In the genomic region with DNA sequence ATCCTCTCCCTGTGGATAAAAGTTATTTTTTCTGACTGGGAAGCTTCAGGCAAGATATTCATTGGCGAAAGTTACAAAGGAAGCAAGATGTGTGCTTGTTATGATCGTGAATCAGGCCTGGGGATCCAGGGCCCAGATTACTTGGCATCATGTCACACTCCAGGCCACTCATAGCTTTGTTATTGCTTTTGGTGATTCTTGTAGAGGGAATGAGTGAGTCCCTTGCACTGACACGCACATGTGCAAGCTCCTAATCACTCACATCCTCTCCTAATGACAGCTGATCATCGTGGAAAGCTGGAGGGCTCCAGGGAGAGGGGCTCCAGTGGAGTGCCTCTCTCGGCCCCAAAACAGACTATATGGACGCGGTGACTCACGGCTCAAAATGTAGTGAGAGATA, we compare ENCODE assay signal across 12 cellular contexts.
DNase-seq lines count a peak whose midpoint lies in the region; FAIRE-seq and TF ChIP-seq lines count a peak whose summit lies in the region.
"Had no signal": no experiment of that assay in that cellular context is flagged by ENCODE, and none has a peak within 500 bp of the region (broad histone marks: within the 10 kb centered on the region; RNA-seq: fewer than 3 reads in every experiment).

No MANE protein-coding gene starts in this region.

- H4K5ac ChIP-seq in H9 (ENCODE audit: insufficient read length, low read depth, low read length): no peak overlapping the region

- peaks cover 37% of the 10 kb centered on the region for H3K4me1 ChIP-seq in SJSA1 (replicated peaks)
- no peaks in the 10 kb centered on the region for H3K4me1 ChIP-seq in H9 (ENCODE audit: insufficient read depth, low read length)

- H3K27ac Mint-ChIP-seq in H9: no peak overlapping the region
- H3K27ac Mint-ChIP-seq: CD4-positive, CD25-positive, alpha-beta regulatory T cell had no signal

- no peaks in the 10 kb centered on the region for H3K27me3 Mint-ChIP-seq in H9 (ENCODE audit: low read depth)

- H3K56ac ChIP-seq in H9 (ENCODE audit: insufficient read length, low read depth, low read length): no peak overlapping the region

- H3K27me3 ChIP-seq in SJSA1 (replicated peaks) (no peaks in the 10 kb centered on the region), H9 (ENCODE audit: insufficient read depth, low read length) (no peaks in the 10 kb centered on the region)
- H3K27me3 ChIP-seq: neutrophil had no signal

- no peak overlapping the region for H2AK5ac ChIP-seq in H9 (ENCODE audit: insufficient read length, low read length)

- no peaks in the 10 kb centered on the region for H4K20me1 ChIP-seq in H9 (ENCODE audit: control insufficient read depth, insufficient read depth, insufficient read length)

- H3K79me1 ChIP-seq in H9 (ENCODE audit: insufficient read depth, low read depth, low read length, poor library complexity, severe bottlenecking): no peaks in the 10 kb centered on the region

- H4K91ac ChIP-seq in H9 (ENCODE audit: insufficient read length, low read depth, low read length): no peak overlapping the region

- no peak overlapping the region for H2BK12ac ChIP-seq in H9 (ENCODE audit: insufficient read length, low read depth, low read length)

- no peak overlapping the region for H2AFZ ChIP-seq in H9 (ENCODE audit: low read length)

- H3K4me1 Mint-ChIP-seq in H9: peaks cover 3 to 4% of the 10 kb centered on the region in 2 experiments; a peak in 3 of 4 replicates
- H3K4me1 Mint-ChIP-seq: CD4-positive, CD25-positive, alpha-beta regulatory T cell had no signal

- no peak overlapping the region for H3T11ph ChIP-seq in H9 (ENCODE audit: low read length)

- WGBS in H9 (ENCODE audit: extremely low coverage, insufficient read length, low lambda C conversion rate): no CpG with 5 or more reads among the region's 8 CpGs

- H2BK120ac ChIP-seq in H9 (ENCODE audit: low read depth, low read length, poor library complexity, severe bottlenecking): no peak overlapping the region

- H3K36me3 ChIP-seq in SJSA1: no peaks in the 10 kb centered on the region
- H3K36me3 ChIP-seq: neutrophil had no signal

- no peak overlapping the region for H2BK20ac ChIP-seq in H9 (ENCODE audit: low read depth, low read length, poor library complexity, severe bottlenecking)

- no peaks in the 10 kb centered on the region for H3K23me2 ChIP-seq in H9 (ENCODE audit: insufficient read length, low read depth, low read length, poor library complexity, severe bottlenecking)

- intact Hi-C loops in posterior vena cava (cut with DNase I): no loop called here

- H3K14ac ChIP-seq in H9 (ENCODE audit: insufficient read depth, low read length): no peak overlapping the region

- no peaks in the 10 kb centered on the region for H3K9me3 Mint-ChIP-seq in H9
- H3K9me3 Mint-ChIP-seq: CD4-positive, CD25-positive, alpha-beta regulatory T cell had no signal

- no peaks in the 10 kb centered on the region for H3K36me3 Mint-ChIP-seq in H9 (ENCODE audit: insufficient read depth in 1 of 3, low read depth in 3 of 3)
- H3K36me3 Mint-ChIP-seq: CD4-positive, CD25-positive, alpha-beta regulatory T cell had no signal

- H3K9ac ChIP-seq in H9 (ENCODE audit: extremely low read depth, insufficient read length, low read length): no peak overlapping the region

- H3K9me3 ChIP-seq in SJSA1 (replicated peaks): no peaks in the 10 kb centered on the region
- H3K9me3 ChIP-seq in H9 (ENCODE audit: control insufficient read depth, low read depth, low read length): no peaks in the 10 kb centered on the region
- H3K9me3 ChIP-seq: neutrophil had no signal

- H3K27ac ChIP-seq in SJSA1: peak overlapping the region; percentile 75
- no peak overlapping the region for H3K27ac ChIP-seq in H9 (ENCODE audit: insufficient read length, low read depth, low read length)
- H3K27ac ChIP-seq: neutrophil had no signal

- no peak overlapping the region for H4K8ac ChIP-seq in H9 (replicated peaks; ENCODE audit: insufficient read length, low read depth, low read length)

- H3K4ac ChIP-seq in H9 (ENCODE audit: low read depth, low read length): no peak overlapping the region

- no peak overlapping the region for H2BK15ac ChIP-seq in H9 (ENCODE audit: low read depth, low read length)

- H3K23ac ChIP-seq in H9 (ENCODE audit: insufficient read length, low read depth, low read length): no peak overlapping the region

- H3K79me2 ChIP-seq in H9 (ENCODE audit: insufficient read depth, low read length): no peaks in the 10 kb centered on the region

- no peak overlapping the region for H3K4me2 ChIP-seq in H9 (ENCODE audit: insufficient read depth, insufficient read length, low read length)

- peak; percentile 16 for DNase-seq in DMS79 (lab: John Stamatoyannopoulos, UW)
- peak; percentile 72 to 79 for DNase-seq in SJSA1 (ENCODE audit: low read depth in 1 of 2, low spot score in 2 of 2)
- DNase-seq in fibroblast of pulmonary artery (ENCODE audit: low read depth): peak; percentile 83
- peak; percentile 81 for DNase-seq in posterior vena cava (ENCODE audit: low spot score)
- DNase-seq in frontal cortex (ENCODE audit: low spot score in 2 of 2): no peak
- no peak for DNase-seq in NOMO-1 treated with DMSO at 0.1 percent for 48 hours (lab: John Stamatoyannopoulos, UW; ENCODE audit: unreplicated experiment)
- no peak for DNase-seq in NCI-H748 (lab: John Stamatoyannopoulos, UW; ENCODE audit: unreplicated experiment)
- no peak for DNase-seq in H9
- DNase-seq: CD4-positive, CD25-positive, alpha-beta regulatory T cell had no signal

- no peak for TF ChIP-seq CTCF in fibroblast of pulmonary artery (IDR thresholded peaks at IDR 0.05; ENCODE audit: low read length, missing control alignments)
- TF ChIP-seq CTCF in H9 (conservative IDR thresholded peaks at IDR 0.05): no peak

- no peak overlapping the region for H2BK5ac ChIP-seq in H9 (ENCODE audit: insufficient read length, low read length)

- no peak for FAIRE-seq in frontal cortex (lab: Jason Lieb, UNC)
- FAIRE-seq: GM12892, K562 had no signal

- H3K4me3 ChIP-seq in SJSA1 (no peak overlapping the region), fibroblast of pulmonary artery (replicated peaks; ENCODE audit: low read depth, low read length) (no peak overlapping the region)
- H3K4me3 ChIP-seq: K562 had no signal

- no peak overlapping the region for H3K18ac ChIP-seq in H9 (ENCODE audit: insufficient read length, low read depth, low read length)

- H3K4me3 Mint-ChIP-seq in H9: no peak overlapping the region
- H3K4me3 Mint-ChIP-seq: CD4-positive, CD25-positive, alpha-beta regulatory T cell had no signal

Comparison
In these comparisons a context has a peak if more than half of its experiments do, and no peak if none do; other contexts are left out.
1. DNase-seq: peak in DMS79 (single experiment), SJSA1 (2 of 2), fibroblast of pulmonary artery (single experiment) and posterior vena cava (single experiment); none in frontal cortex (0 of 2), NOMO-1 treated with DMSO at 0.1 percent for 48 hours (single experiment), NCI-H748 (single experiment) and H9 (single experiment).